Comparison of ENCODE assay signal across 21 cellular contexts in genomic region chr13:114092468-114092867, GRCh38. TPM values are rescaled to one million over a fixed set of nuclear protein-coding genes. Genes with fewer than 3 reads are reported as not detected.
"Had no signal": no experiment of that assay in that cellular context is flagged by ENCODE, and none has a peak within 500 bp of the region (broad histone marks: within the 10 kb centered on the region; RNA-seq: fewer than 3 reads in every experiment).

No MANE protein-coding gene starts in this region.

- H3K4me3 Mint-ChIP-seq: activated CD4-positive, alpha-beta memory T cell treated with anti-CD3 and anti-CD28 coated beads for 36 hours; activated CD4-positive, alpha-beta T cell treated with anti-CD3 and anti-CD28 coated beads, Interleukin-2, amount 10 ng/mL, durations not matched to agents 24 days and 14 days had no signal

- H3K4me3 ChIP-seq: MG63 had no signal

- H3K27me3 ChIP-seq: MG63 had no signal

- ATAC-seq: activated naive CD4-positive, alpha-beta T cell treated with anti-CD3 and anti-CD28 coated beads, Interleukin-2, amount 50 U/mL, for 72 hours; HepG2 had no signal

- H3K27ac ChIP-seq: KMS-11 had no signal

- FAIRE-seq: HepG2 had no signal

- H3K27me3 Mint-ChIP-seq: activated CD4-positive, alpha-beta memory T cell treated with anti-CD3 and anti-CD28 coated beads for 36 hours; activated CD4-positive, alpha-beta T cell treated with anti-CD3 and anti-CD28 coated beads, Interleukin-2, amount 10 ng/mL, durations not matched to agents 24 days and 14 days had no signal

- DNase-seq: activated CD4-positive, alpha-beta memory T cell treated with anti-CD3 and anti-CD28 coated beads for 36 hours; activated CD4-positive, alpha-beta T cell treated with anti-CD3 and anti-CD28 coated beads, Interleukin-2, amount 10 ng/mL, durations not matched to agents 24 days and 14 days; activated CD4-positive, CD25-positive, alpha-beta regulatory T cell treated with anti-CD3 and anti-CD28 coated beads, Interleukin-2, amount 50 U/mL, for 72 hours; activated CD8-positive, alpha-beta memory T cell treated with anti-CD3 and anti-CD28 coated beads for 24 hours; activated T-cell treated with anti-CD3 and anti-CD28 coated beads, Interleukin-2, amount 50 U/mL, for 48 hours; MG63; MV-4-11; NCI-H1092 treated with DMSO at 0.1 percent for 48 hours; NCI-H1417 treated with DMSO at 0.1 percent for 48 hours; NCI-H1694; NCI-H2029; NCI-H2107; NCI-H2171 treated with DMSO at 0.1 percent for 48 hours; NCI-H226; NCI-H510A; NCI-H526 treated with DMSO at 0.1 percent for 48 hours; NCI-H82; SIG-M5 had no signal

- H3K27ac Mint-ChIP-seq: activated CD4-positive, alpha-beta T cell treated with anti-CD3 and anti-CD28 coated beads, Interleukin-2, amount 10 ng/mL, durations not matched to agents 24 days and 14 days had no signal

RNA-seq across cellular contexts. Expression of gene RASA3, which starts 40.0 kb away (rescaled TPM):
- total RNA-seq: HepG2 had no signal
